8 cellular contexts compared by ENCODE assay signal in genomic region chr1:2189459-2190425, GRCh38. TPM values are rescaled to one million over a fixed set of nuclear protein-coding genes. Genes with fewer than 3 reads are reported as not detected.
DNase-seq lines count a peak whose midpoint lies in the region; ATAC-seq, FAIRE-seq and TF ChIP-seq lines count a peak whose summit lies in the region.

No MANE protein-coding gene starts in this region.

- FAIRE-seq in GM12892 (lab: Jason Lieb, UNC) = no peak

- no peaks in the 10 kb centered on the region for H3F3A ChIP-seq in DOHH2 (ENCODE audit: control insufficient read depth, insufficient read depth)
- H3F3A ChIP-seq in smooth muscle cell (ENCODE audit: low read depth) = peaks cover 29% of the 10 kb centered on the region

- 28% methylated on average over 63 of the region's 65 CpGs for WGBS in smooth muscle cell (ENCODE audit: low lambda C conversion rate)

- H3K36me3 ChIP-seq in DOHH2 (ENCODE audit: control insufficient read depth, low read length) = no peaks in the 10 kb centered on the region
- H3K36me3 ChIP-seq in smooth muscle cell (ENCODE audit: low read depth) = no peaks in the 10 kb centered on the region

- H3K27me3 ChIP-seq in DOHH2 (ENCODE audit: control insufficient read depth, low read length) (no peaks in the 10 kb centered on the region), smooth muscle cell (ENCODE audit: low read depth) (no peaks in the 10 kb centered on the region)

- H3K27ac ChIP-seq in DOHH2 (ENCODE audit: low read depth, low read length) = 0 out of 2 replicates have a peak overlapping the region, but pooled peaks have one; percentile 26
- H3K27ac ChIP-seq in caudate nucleus (ENCODE audit: low read depth, low read length) = peak overlapping the region; percentile 96
- peak overlapping the region; percentile 88 for H3K27ac ChIP-seq in smooth muscle cell (ENCODE audit: low read depth)

- H3K4me2 ChIP-seq in DOHH2 (ENCODE audit: low read length) (peak overlapping the region; percentile 79), smooth muscle cell (peak overlapping the region; percentile 88)

- peak; percentile 95 for DNase-seq in NCI-H2196 (lab: John Stamatoyannopoulos, UW; ENCODE audit: unreplicated experiment)
- peak; percentile 71 to 80 (median 78) for DNase-seq in activated CD4-positive, CD25-positive, alpha-beta regulatory T cell (lab: John Stamatoyannopoulos, UW)
- DNase-seq in caudate nucleus (lab: John Stamatoyannopoulos, UW) = peak in 60 of 61 donors; percentile 34 to 99 (median 91)
- DNase-seq in iris pigment epithelial cell (ENCODE audit: low read depth) = peak; percentile 99
- DNase-seq in smooth muscle cell (lab: John Stamatoyannopoulos, UW; ENCODE audit: unreplicated experiment) = peak; percentile 88
- DNase-seq in GM12892 (ENCODE audit: insufficient read length) = no peak

- H3K79me2 ChIP-seq in DOHH2 (ENCODE audit: control insufficient read depth, low read length) = peaks cover 3% of the 10 kb centered on the region; the same call in 1 of the 2 replicates
- H3K79me2 ChIP-seq in smooth muscle cell (ENCODE audit: low read depth) = peaks cover 30% of the 10 kb centered on the region

- TF ChIP-seq CTCF in DOHH2 (IDR thresholded peaks at IDR 0.05; ENCODE audit: low read depth, low read length, poor library complexity, severe bottlenecking) (no peak), smooth muscle cell (IDR thresholded peaks at IDR 0.05; ENCODE audit: borderline replicate concordance, insufficient read depth, poor library complexity, severe bottlenecking) (no peak)

- H2AFZ ChIP-seq in smooth muscle cell (ENCODE audit: low read depth) = no peak overlapping the region

- peaks cover 16% of the 10 kb centered on the region for H3K4me1 ChIP-seq in DOHH2 (ENCODE audit: control insufficient read depth, low read length)
- peaks cover 26% of the 10 kb centered on the region for H3K4me1 ChIP-seq in smooth muscle cell (ENCODE audit: low read depth)

- TF ChIP-seq POLR2A in GM12892 (IDR thresholded peaks at IDR 0.05; ENCODE audit: low read depth, low read length) = no peak

- H3K9me3 ChIP-seq in DOHH2 (ENCODE audit: control insufficient read depth, insufficient read depth, low read length) (no peaks in the 10 kb centered on the region), smooth muscle cell (replicated peaks; ENCODE audit: low read depth) (no peaks in the 10 kb centered on the region)

- H4K20me1 ChIP-seq in DOHH2 (ENCODE audit: control insufficient read depth, insufficient read depth, low read depth, low read length) (no peaks in the 10 kb centered on the region), smooth muscle cell (ENCODE audit: low read depth) (no peaks in the 10 kb centered on the region)

- peak; percentile 75 for ATAC-seq in HG02642 (IDR thresholded peaks at IDR 0.05; ENCODE audit: poor library complexity, unreplicated experiment)

- no peaks in the 10 kb centered on the region for H3K9me2 ChIP-seq in DOHH2 (replicated peaks; ENCODE audit: control insufficient read depth, low read length)

- peak overlapping the region; percentile 67 for H3K9ac ChIP-seq in smooth muscle cell (ENCODE audit: low read depth)

- H3K4me3 ChIP-seq in DOHH2 (ENCODE audit: low read length) = peak overlapping the region; percentile 75
- H3K4me3 ChIP-seq in smooth muscle cell = peak overlapping the region; percentile 53

RNA-seq across cellular contexts. Expression of gene FAAP20, which starts 4.8 kb away (rescaled TPM):
- 33.1 and 39.8 TPM in 2 replicates for total RNA-seq in smooth muscle cell
- polyA plus RNA-seq in smooth muscle cell = 152 and 162 TPM in 2 replicates
- 4.9 TPM for polyA plus RNA-seq in GM12892 (2012; ENCODE audit: missing spikeins)

RNA-seq across cellular contexts. Expression of gene SKI, which starts 38.4 kb away (rescaled TPM):
- total RNA-seq in smooth muscle cell = 14.4 and 19.6 TPM in 2 replicates
- 4.2 and 6.8 TPM in 2 replicates for polyA plus RNA-seq in smooth muscle cell
- polyA plus RNA-seq in GM12892 (2012; ENCODE audit: missing spikeins) = 2.0 TPM

Comparison
In these comparisons a context has a peak if more than half of its experiments do, and no peak if none do; other contexts are left out.
1. H3K27ac ChIP-seq: peak in every context shown above with its lines; median percentile 96 in caudate nucleus; 88 in smooth muscle cell; 26 in DOHH2.